In the genomic region with DNA sequence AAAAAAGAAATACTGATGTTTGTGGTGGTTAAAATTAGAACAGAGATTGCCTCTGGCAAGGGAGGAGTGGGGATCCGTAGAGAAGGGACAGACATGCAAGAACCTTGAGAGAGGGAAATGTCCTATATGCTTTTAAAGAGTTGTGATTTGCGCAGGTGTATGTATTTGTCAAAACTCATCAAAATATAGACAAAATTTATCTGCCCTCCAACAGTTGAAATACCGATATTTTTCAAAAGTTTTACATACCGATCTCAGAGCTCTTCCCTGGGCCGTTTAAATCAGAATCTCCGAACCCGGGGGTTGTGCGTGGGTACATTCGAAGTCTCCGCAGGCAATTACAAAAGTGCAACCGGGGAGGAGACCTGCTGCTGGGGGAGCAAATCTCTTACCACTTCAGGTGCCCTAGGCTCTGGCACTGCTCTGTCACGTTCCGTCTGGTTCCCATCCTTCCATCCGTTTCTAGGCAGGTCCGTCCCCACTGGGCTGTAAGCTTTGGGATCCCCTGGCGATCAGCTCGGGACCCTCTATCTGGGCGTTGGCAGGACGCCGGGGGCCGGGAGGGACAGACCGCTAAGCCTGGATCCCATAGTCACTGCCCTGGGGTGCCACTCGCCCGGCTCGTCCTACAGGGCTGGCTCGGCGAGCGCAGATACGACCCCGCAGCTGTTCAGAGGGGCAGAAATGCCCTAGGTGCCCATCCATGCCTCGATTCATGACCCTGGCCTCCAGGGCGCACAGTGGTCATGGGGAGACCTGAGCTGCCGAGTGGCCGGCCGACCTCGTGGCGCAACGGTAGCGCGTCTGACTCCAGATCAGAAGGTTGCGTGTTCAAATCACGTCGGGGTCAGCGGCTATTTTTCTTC, we compare ENCODE assay signal across 8 cellular contexts. TPM values are rescaled to one million over a fixed set of nuclear protein-coding genes. Genes with fewer than 3 reads are reported as not detected.
DNase-seq lines count a peak whose midpoint lies in the region; ATAC-seq, FAIRE-seq and TF ChIP-seq lines count a peak whose summit lies in the region.

No MANE protein-coding gene starts in this region.

- H3K27ac ChIP-seq in right cardiac atrium (ENCODE audit: low read length): peak overlapping the region; percentile 10

- ATAC-seq in T-helper 17 cell: peak; percentile 11
- peak; percentile 32 to 42 for ATAC-seq in right cardiac atrium
- ATAC-seq in GM21360 (IDR thresholded peaks at IDR 0.05; ENCODE audit: unreplicated experiment): no peak

- FAIRE-seq in GM12892 (lab: Jason Lieb, UNC) (no peak), urothelium cell line (lab: Jason Lieb, UNC) (no peak)

- H3K27me3 ChIP-seq in right cardiac atrium (ENCODE audit: control insufficient read depth, insufficient read depth): no peaks in the 10 kb centered on the region

- H3K4me3 ChIP-seq in right cardiac atrium (ENCODE audit: low read length): peak overlapping the region; percentile 39

- no peaks in the 10 kb centered on the region for H3K27me3 Mint-ChIP-seq in T-helper 17 cell

- TF ChIP-seq POLR2A in GM12892 (IDR thresholded peaks at IDR 0.05; ENCODE audit: low read depth, low read length): peak; percentile 62; the same call in 1 of the 2 replicates

- WGBS in right cardiac atrium: under 1% methylated on average over 44 of the region's 44 CpGs

- DNase-seq in GM12892 (ENCODE audit: insufficient read length): no peak
- DNase-seq in M059J (ENCODE audit: low read depth): peak; percentile 72
- DNase-seq in T-helper 17 cell: peak; percentile 70 to 95 (median 73)
- DNase-seq in amygdala (lab: John Stamatoyannopoulos, UW): peak; percentile 30 to 90 (median 77)
- DNase-seq in right cardiac atrium: peak; percentile 79 to 95 (median 94)
- peak; percentile 89 for DNase-seq in putamen (ENCODE audit: low spot score)
- peak; percentile 54 for DNase-seq in urothelium cell line (ENCODE audit: low spot score)

- intact Hi-C loops in right cardiac atrium (cut with DNase I): loop anchor here in 3 of 4 donors (2.0 to 10.0 kb wide), 5 partner anchors 35 to 67 kb away; a partner anchor contains a TSS

- no peak overlapping the region for H3K4me3 Mint-ChIP-seq in T-helper 17 cell

- no peak overlapping the region for H3K27ac Mint-ChIP-seq in T-helper 17 cell

- H3K36me3 Mint-ChIP-seq in T-helper 17 cell (ENCODE audit: low read depth): no peaks in the 10 kb centered on the region

- H3K9me3 ChIP-seq in T-helper 17 cell (ENCODE audit: control insufficient read depth, low read length, poor library complexity, severe bottlenecking): no peaks in the 10 kb centered on the region
- H3K9me3 ChIP-seq in right cardiac atrium (ENCODE audit: control insufficient read depth, low read length): no peaks in the 10 kb centered on the region

- peaks cover 19% of the 10 kb centered on the region for H3K4me1 Mint-ChIP-seq in T-helper 17 cell

- peaks cover 9% of the 10 kb centered on the region for H3K4me1 ChIP-seq in right cardiac atrium (ENCODE audit: control insufficient read depth, insufficient read depth, low read length)

RNA-seq across cellular contexts. Expression of a gene that starts 4.2 kb away (rescaled TPM):
- polyA plus RNA-seq in GM12892 (2012; ENCODE audit: missing spikeins): 2.0 TPM
- 3.9 and 6.8 TPM in 2 replicates for total RNA-seq in M059J (2014; rRNA removed; shearing (Covaris generic))
- total RNA-seq in T-helper 17 cell (1 to 10 TPM; 8.3 to 8.7 TPM), right cardiac atrium (1 to 10 TPM; 7.0 to 9.9 (median 9.6) TPM)
- polyA plus RNA-seq in right cardiac atrium: 7.3 TPM

RNA-seq across cellular contexts. Expression of a gene that starts 9.6 kb away (rescaled TPM):
- polyA plus RNA-seq in GM12892 (2012; ENCODE audit: missing spikeins): 22.7 TPM
- total RNA-seq in M059J (2014; rRNA removed; shearing (Covaris generic)): 27.5 and 31.5 TPM in 2 replicates
- total RNA-seq in T-helper 17 cell (10 to 100 TPM; 33.0 to 33.9 TPM), right cardiac atrium (10 to 100 TPM in 2 of 4 donors, 1 to 10 TPM in 2; 7.1 to 11.4 (median 9.2) TPM)
- 7.2 TPM for polyA plus RNA-seq in right cardiac atrium

RNA-seq across cellular contexts. Expression of a gene that starts 23.1 kb away (rescaled TPM):
- 32.1 TPM for polyA plus RNA-seq in GM12892 (2012; ENCODE audit: missing spikeins)
- 3.8 and 4.4 TPM in 2 replicates for total RNA-seq in M059J (2014; rRNA removed; shearing (Covaris generic))
- total RNA-seq in T-helper 17 cell (100 to 1,000 TPM; 209 to 252 TPM), right cardiac atrium (10 to 100 TPM; 68.7 to 74.9 (median 71.8) TPM)
- 50.2 TPM for polyA plus RNA-seq in right cardiac atrium

RNA-seq across cellular contexts. Expression of a gene that starts 24.6 kb away (rescaled TPM):
- polyA plus RNA-seq in GM12892 (2012; ENCODE audit: missing spikeins): 62.4 TPM
- total RNA-seq in M059J (2014; rRNA removed; shearing (Covaris generic)): 78.7 and 123 TPM in 2 replicates
- total RNA-seq in T-helper 17 cell: 1 to 10 TPM; 2.2 to 2.5 TPM
- 1 to 10 TPM in 2 of 4 donors, not detected in 2; 1.1 to 1.3 TPM for total RNA-seq in right cardiac atrium
- polyA plus RNA-seq in right cardiac atrium: 0.45 TPM

RNA-seq across cellular contexts. Expression of a gene that starts 33.6 kb away (rescaled TPM):
- 11.8 TPM for polyA plus RNA-seq in GM12892 (2012; ENCODE audit: missing spikeins)
- total RNA-seq in M059J (2014; rRNA removed; shearing (Covaris generic)): 10.6 and 18.4 TPM in 2 replicates
- total RNA-seq in T-helper 17 cell: 1,000 to 10,000 TPM; 1,926 to 2,038 TPM
- 100 to 1,000 TPM in 3 of 4 donors, 10 to 100 TPM in 1; 96.2 to 150 (median 124) TPM for total RNA-seq in right cardiac atrium
- polyA plus RNA-seq in right cardiac atrium: 110 TPM

Comparison
In these comparisons a context has a peak if more than half of its experiments do, and no peak if none do; other contexts are left out.
1. RNA of a gene that starts 23.1 kb away (total RNA-seq): 209 to 252 TPM in T-helper 17 cell and 68.7 to 74.9 TPM in right cardiac atrium; 3.8 to 4.4 TPM in M059J; every median in the first group is over 10 times any median in the second.